1 cellular context compared by ENCODE assay signal in genomic region chr3:186514296-186515002, GRCh38.
TF ChIP-seq lines count a peak whose summit lies in the region.

No MANE protein-coding gene starts in this region.

TF ChIP-seq in K562, 482 proteins besides CTCF, POLR2A, EP300 and RAD21 (continued from another document):
- TF ChIP-seq BRF2 (IDR thresholded peaks at IDR 0.05; ENCODE audit: borderline replicate concordance, insufficient read depth, insufficient read length) (no peak), ZNF354B (CRISPR knock-in tag; IDR thresholded peaks at IDR 0.05) (no peak), ILF3 (IDR thresholded peaks at IDR 0.05; ENCODE audit: borderline replicate concordance) (no peak), TSHZ1 (CRISPR knock-in tag; IDR thresholded peaks at IDR 0.05) (no peak), CEBPG (CRISPR knock-in tag; IDR thresholded peaks at IDR 0.05) (no peak), CEBPG (tag; conservative IDR thresholded peaks at IDR 0.05 in 1 of 2, IDR thresholded peaks at IDR 0.05 in 1 of 2) (no peak), ETS2 (tag; IDR thresholded peaks at IDR 0.05; ENCODE audit: borderline replicate concordance, poor library complexity, severe bottlenecking) (no peak), HES1 (IDR thresholded peaks at IDR 0.05; ENCODE audit: low read depth) (no peak)
